10 cellular contexts compared by ENCODE assay signal in the genomic region with DNA sequence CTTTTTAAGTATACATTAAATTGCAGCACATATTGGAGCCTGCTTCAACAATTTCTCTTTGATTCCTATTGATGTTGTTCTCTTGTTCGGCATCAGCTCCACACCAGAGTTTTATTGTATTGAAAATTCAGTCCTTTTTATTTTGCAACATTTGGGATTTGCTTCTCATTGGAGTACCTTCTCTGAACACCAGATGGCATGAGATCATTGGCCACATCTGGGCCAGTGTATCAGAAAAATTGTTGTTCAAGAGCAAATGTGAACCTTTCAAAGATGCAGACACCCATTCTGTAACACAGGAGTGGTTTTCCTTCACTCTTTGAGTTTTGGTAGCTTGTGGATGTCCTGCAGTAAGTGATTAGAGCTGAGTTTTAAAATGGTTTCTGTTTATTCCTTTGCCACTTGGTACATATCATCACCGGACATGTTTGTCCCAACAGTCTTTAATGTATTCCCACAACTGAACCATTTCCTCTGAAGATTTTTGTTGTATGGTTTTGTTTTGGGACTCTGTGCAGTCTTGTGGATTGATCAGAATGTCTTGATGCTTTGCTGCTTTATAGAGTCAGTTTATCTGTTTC.
DNase-seq lines count a peak whose midpoint lies in the region; ATAC-seq and TF ChIP-seq lines count a peak whose summit lies in the region.
"Had no signal": no experiment of that assay in that cellular context is flagged by ENCODE, and none has a peak within 500 bp of the region (broad histone marks: within the 10 kb centered on the region; RNA-seq: fewer than 3 reads in every experiment).

No MANE protein-coding gene starts in this region.

- no peaks in the 10 kb centered on the region for H3K9me3 Mint-ChIP-seq in activated T-cell treated with anti-CD3 and anti-CD28 coated beads, Interleukin-2, amount 50 U/mL, for 4 hours
- H3K9me3 Mint-ChIP-seq in activated CD4-positive, alpha-beta T cell treated with anti-CD3 and anti-CD28 coated beads for 36 hours (ENCODE audit: low read depth) = no peaks in the 10 kb centered on the region
- H3K9me3 Mint-ChIP-seq: naive thymus-derived CD8-positive, alpha-beta T cell had no signal

- H3K9me3 ChIP-seq in Peyer's patch = no peaks in the 10 kb centered on the region
- H3K9me3 ChIP-seq in sigmoid colon = no peaks in the 10 kb centered on the region

- H3K27ac Mint-ChIP-seq in activated CD4-positive, alpha-beta T cell treated with anti-CD3 and anti-CD28 coated beads for 36 hours = no peak overlapping the region
- H3K27ac Mint-ChIP-seq: naive thymus-derived CD8-positive, alpha-beta T cell had no signal

- no peak overlapping the region for H3K4me3 Mint-ChIP-seq in activated T-cell treated with anti-CD3 and anti-CD28 coated beads, Interleukin-2, amount 50 U/mL, for 4 hours
- no peak overlapping the region for H3K4me3 Mint-ChIP-seq in activated CD4-positive, alpha-beta T cell treated with anti-CD3 and anti-CD28 coated beads for 36 hours
- H3K4me3 Mint-ChIP-seq: naive thymus-derived CD8-positive, alpha-beta T cell had no signal

- peak; percentile 46 for ATAC-seq in HG02884 (IDR thresholded peaks at IDR 0.05; ENCODE audit: unreplicated experiment)
- ATAC-seq in activated T-cell treated with anti-CD3 and anti-CD28 coated beads, Interleukin-2, amount 50 U/mL, for 4 hours = no peak
- ATAC-seq in activated CD4-positive, alpha-beta T cell treated with anti-CD3 and anti-CD28 coated beads for 36 hours = no peak
- ATAC-seq: naive thymus-derived CD8-positive, alpha-beta T cell had no signal

- 85 to 87% methylated on average over 2 of the region's 2 CpGs for WGBS in sigmoid colon, 2 donors

- peaks cover 13% of the 10 kb centered on the region for H3K36me3 Mint-ChIP-seq in activated T-cell treated with anti-CD3 and anti-CD28 coated beads, Interleukin-2, amount 50 U/mL, for 4 hours (ENCODE audit: insufficient read depth)
- peaks cover 5% of the 10 kb centered on the region for H3K36me3 Mint-ChIP-seq in activated CD4-positive, alpha-beta T cell treated with anti-CD3 and anti-CD28 coated beads for 36 hours (ENCODE audit: low read depth)

- H3K27me3 ChIP-seq in Peyer's patch (no peaks in the 10 kb centered on the region), sigmoid colon (no peaks in the 10 kb centered on the region)

- no peaks in the 10 kb centered on the region for H3K27me3 Mint-ChIP-seq in activated T-cell treated with anti-CD3 and anti-CD28 coated beads, Interleukin-2, amount 50 U/mL, for 4 hours (ENCODE audit: low read depth)
- H3K27me3 Mint-ChIP-seq in activated CD4-positive, alpha-beta T cell treated with anti-CD3 and anti-CD28 coated beads for 36 hours = no peaks in the 10 kb centered on the region
- H3K27me3 Mint-ChIP-seq: naive thymus-derived CD8-positive, alpha-beta T cell had no signal

- peak; percentile 33 for DNase-seq in Daoy (ENCODE audit: low read depth)
- DNase-seq in Peyer's patch = no peak
- DNase-seq in fibroblast of mammary gland (ENCODE audit: low read depth) = peak; percentile 48
- DNase-seq in sigmoid colon = no peak
- no peak for DNase-seq in activated T-cell treated with anti-CD3 and anti-CD28 coated beads, Interleukin-2, amount 50 U/mL, for 4 hours
- DNase-seq in activated CD4-positive, alpha-beta T cell treated with anti-CD3 and anti-CD28 coated beads for 36 hours = no peak
- no peak for DNase-seq in activated CD4-positive, alpha-beta T cell treated with anti-CD3 and anti-CD28 coated beads for 48 hours

- POLR2A ChIA-PET in activated CD4-positive, alpha-beta T cell treated with anti-CD3 and anti-CD28 coated beads for 36 hours (lab: Charles Lee) = no interaction called here

- CTCF ChIA-PET in activated CD4-positive, alpha-beta T cell treated with anti-CD3 and anti-CD28 coated beads for 36 hours (lab: Charles Lee) = interaction anchor here (1.4 to 8.9 kb wide), 3 partner anchors 12 to 162 kb away, joined by 3 to 213 read pairs (median 4); no protein-coding TSS in a partner anchor

- no peak for TF ChIP-seq EP300 in sigmoid colon (IDR thresholded peaks at IDR 0.05)

- TF ChIP-seq POLR2A in Peyer's patch (IDR thresholded peaks at IDR 0.05) = no peak
- TF ChIP-seq POLR2A in sigmoid colon (IDR thresholded peaks at IDR 0.05) = no peak

- H3K4me1 Mint-ChIP-seq in activated T-cell treated with anti-CD3 and anti-CD28 coated beads, Interleukin-2, amount 50 U/mL, for 4 hours (ENCODE audit: low read depth) = peaks cover 17% of the 10 kb centered on the region
- peaks cover 4% of the 10 kb centered on the region for H3K4me1 Mint-ChIP-seq in activated CD4-positive, alpha-beta T cell treated with anti-CD3 and anti-CD28 coated beads for 36 hours

- H3K4me1 ChIP-seq in Peyer's patch (peaks cover 0 to 10% (median 0%) of the 10 kb centered on the region in 4 donors), sigmoid colon (no peaks in the 10 kb centered on the region)

- intact Hi-C loops in sigmoid colon (cut with DNase I) = loop anchor here (10.0 kb wide), 1 partner anchor 1533 kb away; no protein-coding TSS in a partner anchor
- intact Hi-C loops in activated CD4-positive, alpha-beta T cell treated with anti-CD3 and anti-CD28 coated beads for 36 hours (cut with DNase I, micrococcal nuclease) = loop anchor here in 1 of 2 experiments (10.0 kb wide), 2 partner anchors 333 to 1293 kb away; no protein-coding TSS in a partner anchor

- H3K4me3 ChIP-seq in Peyer's patch (no peak overlapping the region), fibroblast of mammary gland (ENCODE audit: control insufficient read depth, low read depth, low read length) (no peak overlapping the region), sigmoid colon (no peak overlapping the region)
- H3K4me3 ChIP-seq: SK-N-MC had no signal

- TF ChIP-seq CTCF in Peyer's patch (IDR thresholded peaks at IDR 0.05) = peak in 5 of 6 experiments; percentile 40 to 57 (median 55)
- TF ChIP-seq CTCF in fibroblast of mammary gland (conservative IDR thresholded peaks at IDR 0.05; ENCODE audit: control insufficient read depth, insufficient read depth, low read depth, low read length) = peak; percentile 81
- TF ChIP-seq CTCF in sigmoid colon (IDR thresholded peaks at IDR 0.05) = peak; percentile 25 to 52 (median 36)

- no peak overlapping the region for H3K27ac ChIP-seq in Peyer's patch
- H3K27ac ChIP-seq in sigmoid colon = no peak overlapping the region
- H3K27ac ChIP-seq: SK-N-MC had no signal

- H3K36me3 ChIP-seq in Peyer's patch (no peaks in the 10 kb centered on the region), sigmoid colon (no peaks in the 10 kb centered on the region)

Comparison
In these comparisons a context has a peak if more than half of its experiments do, and no peak if none do; other contexts are left out.
1. DNase-seq: peak in Daoy (single experiment) and fibroblast of mammary gland (single experiment); none in Peyer's patch (0 of 3), sigmoid colon (single experiment), activated T-cell treated with anti-CD3 and anti-CD28 coated beads, Interleukin-2, amount 50 U/mL, for 4 hours (single experiment), activated CD4-positive, alpha-beta T cell treated with anti-CD3 and anti-CD28 coated beads for 36 hours (single experiment) and activated CD4-positive, alpha-beta T cell treated with anti-CD3 and anti-CD28 coated beads for 48 hours (single experiment).
2. Peak in every context shown above with its lines, with median percentiles within 50 percentile points of each other: CTCF ChIP-seq.